19 cellular contexts compared by ENCODE assay signal in genomic region chr10:30702860-30703259, GRCh38.
DNase-seq lines count a peak whose midpoint lies in the region; ATAC-seq and TF ChIP-seq lines count a peak whose summit lies in the region.
"Had no signal": no experiment of that assay in that cellular context is flagged by ENCODE, and none has a peak within 500 bp of the region (broad histone marks: within the 10 kb centered on the region; RNA-seq: fewer than 3 reads in every experiment).

No MANE protein-coding gene starts in this region.

- no TSS peak for BruUV-seq in PC-3 (replicated peaks; lab: Mats Ljungman, UMichigan)

- no peaks in the 10 kb centered on the region for H3K9me3 ChIP-seq in PC-3 (ENCODE audit: low read length)
- H3K9me3 ChIP-seq: A549, body of pancreas, left lung, ovary, upper lobe of left lung had no signal

- H3K4me1 ChIP-seq in PC-3 (ENCODE audit: insufficient read depth, low read length): peaks cover 25% of the 10 kb centered on the region
- H3K4me1 ChIP-seq: upper lobe of left lung had no signal

- H3K36me3 Mint-ChIP-seq in activated naive CD8-positive, alpha-beta T cell treated with anti-CD3 and anti-CD28 coated beads for 36 hours: peaks cover 2% of the 10 kb centered on the region
- peaks cover 91% of the 10 kb centered on the region for H3K36me3 Mint-ChIP-seq in stimulated activated effector memory CD8-positive, alpha-beta T cell treated with anti-CD3 and anti-CD28 coated beads, Interleukin-12 subunit alpha, Interleukin-12 subunit beta, amount 100 ng/mL, for 72 hours

- H3K9me3 Mint-ChIP-seq in activated naive CD8-positive, alpha-beta T cell treated with anti-CD3 and anti-CD28 coated beads for 36 hours: no peaks in the 10 kb centered on the region
- no peaks in the 10 kb centered on the region for H3K9me3 Mint-ChIP-seq in stimulated activated effector memory CD8-positive, alpha-beta T cell treated with anti-CD3 and anti-CD28 coated beads, Interleukin-12 subunit alpha, Interleukin-12 subunit beta, amount 100 ng/mL, for 72 hours

- no peaks in the 10 kb centered on the region for H3K27me3 Mint-ChIP-seq in activated naive CD8-positive, alpha-beta T cell treated with anti-CD3 and anti-CD28 coated beads for 36 hours

- H3K4me2 ChIP-seq in PC-3 (ENCODE audit: low read length): no peak overlapping the region
- H3K4me2 ChIP-seq: A549 had no signal

- H3K4me1 Mint-ChIP-seq in activated naive CD8-positive, alpha-beta T cell treated with anti-CD3 and anti-CD28 coated beads for 36 hours: peaks cover 69% of the 10 kb centered on the region
- H3K4me1 Mint-ChIP-seq in stimulated activated effector memory CD8-positive, alpha-beta T cell treated with anti-CD3 and anti-CD28 coated beads, Interleukin-12 subunit alpha, Interleukin-12 subunit beta, amount 100 ng/mL, for 72 hours: peaks cover 76% of the 10 kb centered on the region

- H3K36me3 ChIP-seq in PC-3 (ENCODE audit: low read depth, low read length): no peaks in the 10 kb centered on the region
- H3K36me3 ChIP-seq: left lung, ovary, upper lobe of left lung had no signal

- no peaks in the 10 kb centered on the region for H3K79me2 ChIP-seq in PC-3 (ENCODE audit: low read length)

- no peak for TF ChIP-seq CTCF in PC-3 (conservative IDR thresholded peaks at IDR 0.05; ENCODE audit: low read depth, low read length)

- CTCF ChIA-PET in PC-3 (lab: Charles Lee): no interaction called here

- H3K27me3 ChIP-seq in PC-3 (ENCODE audit: low read length): no peaks in the 10 kb centered on the region
- H3K27me3 ChIP-seq: body of pancreas, left lung, ovary, upper lobe of left lung had no signal

- peak overlapping the region; percentile 62 for H3K4me3 Mint-ChIP-seq in activated naive CD8-positive, alpha-beta T cell treated with anti-CD3 and anti-CD28 coated beads for 36 hours
- peak overlapping the region; percentile 84 for H3K4me3 Mint-ChIP-seq in stimulated activated effector memory CD8-positive, alpha-beta T cell treated with anti-CD3 and anti-CD28 coated beads, Interleukin-12 subunit alpha, Interleukin-12 subunit beta, amount 100 ng/mL, for 72 hours

- no peaks in the 10 kb centered on the region for H4K20me1 ChIP-seq in PC-3 (ENCODE audit: low read length)

- ATAC-seq in PC-3 (no peak), HG03045 (IDR thresholded peaks at IDR 0.05; ENCODE audit: unreplicated experiment) (no peak)
- no peak for ATAC-seq in stimulated activated effector memory CD8-positive, alpha-beta T cell treated with anti-CD3 and anti-CD28 coated beads, Interleukin-12 subunit alpha, Interleukin-12 subunit beta, amount 100 ng/mL, for 72 hours
- ATAC-seq: A549, body of pancreas, left lung had no signal

- no peaks in the 10 kb centered on the region for H3K9me2 ChIP-seq in PC-3 (replicated peaks; ENCODE audit: low read length)

- peak; percentile 56 for DNase-seq in activated CD8-positive, alpha-beta memory T cell treated with anti-CD3 and anti-CD28 coated beads for 24 hours
- DNase-seq in activated CD8-positive, alpha-beta memory T cell treated with anti-CD3 and anti-CD28 coated beads, Interleukin-2, amount 50 U/mL, for 4 hours: no peak
- DNase-seq in PC-3 (no peak), NCI-H1436 treated with DMSO at 0.1 percent for 48 hours (lab: John Stamatoyannopoulos, UW) (no peak), KBM-7 (no peak)
- no peak for DNase-seq in activated naive CD8-positive, alpha-beta T cell treated with anti-CD3 and anti-CD28 coated beads for 36 hours
- DNase-seq in stimulated activated effector memory CD8-positive, alpha-beta T cell treated with anti-CD3 and anti-CD28 coated beads, Interleukin-12 subunit alpha, Interleukin-12 subunit beta, amount 100 ng/mL, for 72 hours (ENCODE audit: low spot score in 2 of 2): no peak
- DNase-seq: activated CD4-positive, CD25-positive, alpha-beta regulatory T cell treated with anti-CD3 and anti-CD28 coated beads, Interleukin-2, amount 50 U/mL, for 72 hours; activated effector memory CD4-positive, alpha-beta T cell treated with anti-CD3 and anti-CD28 coated beads, Interleukin-2, amount 50 U/mL, for 16 hours; body of pancreas; EL; left lung; NCI-H2227 treated with DMSO at 0.1 percent for 48 hours; ovary; upper lobe of left lung had no signal

- in situ Hi-C loops in KBM-7 (cut with MboI; ENCODE audit: low pct_unique_long_range_greater_than_20kb, low sequenced_read_pairs): no loop called here

- peak overlapping the region; percentile 98; the same call in 1 of the 2 replicates for H3K27ac ChIP-seq in PC-3 (ENCODE audit: low read length)
- H3K27ac ChIP-seq: body of pancreas, HL-60, left lung, ovary, upper lobe of left lung had no signal

- H3K27ac Mint-ChIP-seq in activated naive CD8-positive, alpha-beta T cell treated with anti-CD3 and anti-CD28 coated beads for 36 hours: peak overlapping the region; percentile 86
- H3K27ac Mint-ChIP-seq in stimulated activated effector memory CD8-positive, alpha-beta T cell treated with anti-CD3 and anti-CD28 coated beads, Interleukin-12 subunit alpha, Interleukin-12 subunit beta, amount 100 ng/mL, for 72 hours: peak overlapping the region; percentile 96

- no peak overlapping the region for H3K4me3 ChIP-seq in PC-3 (ENCODE audit: low read length)
- H3K4me3 ChIP-seq: A549, body of pancreas, left lung, ovary, skin epidermis, upper lobe of left lung had no signal

- intact Hi-C loops in PC-3 (cut with micrococcal nuclease): no loop called here

- no peaks in the 10 kb centered on the region for H3F3A ChIP-seq in PC-3 (ENCODE audit: low read length, unreplicated experiment)

- H3K9ac ChIP-seq in PC-3 (ENCODE audit: low read length): no peak overlapping the region; the same call in 1 of the 2 replicates

- POLR2A ChIA-PET in PC-3 (lab: Charles Lee; ENCODE audit: unreplicated experiment): interaction anchor here (0.7 kb wide), 1 partner anchor 55 kb away, joined by 3 read pairs; no protein-coding TSS in a partner anchor

- no peak overlapping the region for H2AFZ ChIP-seq in PC-3 (ENCODE audit: low read length)
